In genomic region chr3:127747751-127748521, GRCh38 we compare ENCODE assay signal across 8 cellular contexts.
DNase-seq lines count a peak whose midpoint lies in the region; ATAC-seq and TF ChIP-seq lines count a peak whose summit lies in the region.

No MANE protein-coding gene starts in this region.

- H3K4me1 ChIP-seq in mucosa of rectum (ENCODE audit: control insufficient read depth in 2 of 2, insufficient read depth in 2 of 2, low read length in 2 of 2) = peaks cover 37 to 59% of the 10 kb centered on the region in 2 donors

- DNase-seq in AG08395 (ENCODE audit: low spot score) (peak; percentile 93), NCI-H128 (lab: John Stamatoyannopoulos, UW; ENCODE audit: unreplicated experiment) (peak; percentile 5), choroid plexus epithelial cell (ENCODE audit: low read depth) (peak; percentile 83), hippocampal formation (lab: John Stamatoyannopoulos, UW) (no peak), globus pallidus (ENCODE audit: low spot score) (no peak)

- H3K9me3 Mint-ChIP-seq in activated T-helper 17 cell treated with anti-CD3 and anti-CD28 coated beads, Interleukin-2, amount 50 U/mL, for 72 hours = no peaks in the 10 kb centered on the region

- peak overlapping the region; percentile 78 to 88 for H3K27ac ChIP-seq in mucosa of rectum (ENCODE audit: low read depth in 2 of 2, low read length in 2 of 2)

- peaks cover 0 to 8% of the 10 kb centered on the region in 2 donors for H3K36me3 ChIP-seq in mucosa of rectum (ENCODE audit: control insufficient read depth in 2 of 2, insufficient read depth in 2 of 2, low read length in 2 of 2)

- H3K4me1 Mint-ChIP-seq in activated T-helper 17 cell treated with anti-CD3 and anti-CD28 coated beads, Interleukin-2, amount 50 U/mL, for 72 hours = peaks cover 7% of the 10 kb centered on the region

- H3K36me3 Mint-ChIP-seq in activated T-helper 17 cell treated with anti-CD3 and anti-CD28 coated beads, Interleukin-2, amount 50 U/mL, for 72 hours (ENCODE audit: low read depth) = no peaks in the 10 kb centered on the region

- H3K4me3 ChIP-seq in choroid plexus epithelial cell (ENCODE audit: low read depth, low read length) = no peak overlapping the region
- H3K4me3 ChIP-seq in mucosa of rectum (ENCODE audit: low read length in 2 of 2) = no peak overlapping the region

- peaks cover 24% of the 10 kb centered on the region for H3K27me3 Mint-ChIP-seq in activated T-helper 17 cell treated with anti-CD3 and anti-CD28 coated beads, Interleukin-2, amount 50 U/mL, for 72 hours

- ATAC-seq in HG03439 (IDR thresholded peaks at IDR 0.05; ENCODE audit: unreplicated experiment) = no peak
- ATAC-seq in activated T-helper 17 cell treated with anti-CD3 and anti-CD28 coated beads, Interleukin-2, amount 50 U/mL, for 72 hours (replicated peaks) = no peak

- no peak for TF ChIP-seq CTCF in choroid plexus epithelial cell (conservative IDR thresholded peaks at IDR 0.05; ENCODE audit: low read depth, low read length)

- peak overlapping the region; percentile 20 to 49 for H3K9ac ChIP-seq in mucosa of rectum (ENCODE audit: low read depth in 1 of 2, low read length in 2 of 2)

- H3K9me3 ChIP-seq in mucosa of rectum (ENCODE audit: control insufficient read depth in 2 of 2, low read length in 2 of 2) = no peaks in the 10 kb centered on the region

- no peaks in the 10 kb centered on the region for H3K27me3 ChIP-seq in mucosa of rectum (ENCODE audit: control insufficient read depth in 2 of 2, insufficient read depth in 2 of 2, low read length in 2 of 2)

- no peak overlapping the region for H3K27ac Mint-ChIP-seq in activated T-helper 17 cell treated with anti-CD3 and anti-CD28 coated beads, Interleukin-2, amount 50 U/mL, for 72 hours

- no peak overlapping the region for H3K4me3 Mint-ChIP-seq in activated T-helper 17 cell treated with anti-CD3 and anti-CD28 coated beads, Interleukin-2, amount 50 U/mL, for 72 hours

Comparison
In these comparisons a context has a peak if more than half of its experiments do, and no peak if none do; other contexts are left out.
1. DNase-seq: peak in AG08395 (single experiment), NCI-H128 (single experiment) and choroid plexus epithelial cell (single experiment); none in hippocampal formation (0 of 2) and globus pallidus (single experiment).